Comparison of ENCODE assay signal across 1 cellular context in the genomic region with DNA sequence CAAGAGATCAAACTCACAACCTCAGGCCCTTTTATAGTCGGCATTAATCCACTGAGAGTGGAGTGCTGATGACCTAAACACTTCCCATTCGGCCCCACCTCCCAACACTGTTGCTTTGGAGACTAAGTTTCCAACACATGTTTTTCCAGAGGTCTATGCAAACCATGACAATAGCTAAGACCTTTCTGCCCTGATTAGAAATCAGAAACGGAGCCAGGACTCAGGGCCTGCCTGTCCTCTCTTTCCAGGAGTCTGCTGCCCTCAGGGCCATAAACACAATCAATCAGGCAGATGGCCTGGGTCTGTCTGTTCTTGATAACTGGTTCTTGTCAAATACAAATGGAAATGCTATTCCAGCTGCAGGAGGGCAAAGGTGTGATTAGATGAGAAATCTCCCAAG.
TF ChIP-seq lines count a peak whose summit lies in the region.

No MANE protein-coding gene starts in this region.

TF ChIP-seq in SK-N-SH, 30 proteins besides CTCF, POLR2A, EP300 and RAD21 (continued from another document):
- TF ChIP-seq, protein P1, sequence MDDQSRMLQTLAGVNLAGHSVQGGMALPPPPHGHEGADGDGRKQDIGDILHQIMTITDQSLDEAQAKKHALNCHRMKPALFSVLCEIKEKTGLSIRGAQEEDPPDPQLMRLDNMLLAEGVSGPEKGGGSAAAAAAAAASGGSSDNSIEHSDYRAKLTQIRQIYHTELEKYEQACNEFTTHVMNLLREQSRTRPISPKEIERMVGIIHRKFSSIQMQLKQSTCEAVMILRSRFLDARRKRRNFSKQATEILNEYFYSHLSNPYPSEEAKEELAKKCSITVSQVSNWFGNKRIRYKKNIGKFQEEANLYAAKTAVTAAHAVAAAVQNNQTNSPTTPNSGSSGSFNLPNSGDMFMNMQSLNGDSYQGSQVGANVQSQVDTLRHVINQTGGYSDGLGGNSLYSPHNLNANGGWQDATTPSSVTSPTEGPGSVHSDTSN (IDR thresholded peaks at IDR 0.05), result peak; percentile 26; the same call in 1 of the 2 replicates
- TF ChIP-seq NFIC (IDR thresholded peaks at IDR 0.05; ENCODE audit: borderline replicate concordance) (no peak), NRF1 (IDR thresholded peaks at IDR 0.05; ENCODE audit: low read depth, low read length) (no peak), POLR2AphosphoS5 (IDR thresholded peaks at IDR 0.05; ENCODE audit: low read depth, low read length) (peak; percentile 31; the same call in 1 of the 2 replicates), RCOR1 (IDR thresholded peaks at IDR 0.05; ENCODE audit: low read length) (peak; percentile 93), TEAD4 (IDR thresholded peaks at IDR 0.05; ENCODE audit: borderline replicate concordance, insufficient read depth) (0 out of 2 replicates have a peak, but pooled peaks have one; percentile 16), RXRA (IDR thresholded peaks at IDR 0.05; ENCODE audit: borderline replicate concordance, low read depth) (no peak), CHD2 (IDR thresholded peaks at IDR 0.05; ENCODE audit: low read length, partially characterized antibody) (peak; percentile 87), YY1 (IDR thresholded peaks at IDR 0.05; ENCODE audit: low read depth) (no peak), ELF1 (IDR thresholded peaks at IDR 0.05) (no peak), EZH2phosphoT487 (IDR thresholded peaks at IDR 0.05; ENCODE audit: borderline replicate concordance, low read depth) (no peak), GABPA (IDR thresholded peaks at IDR 0.05; ENCODE audit: low read depth) (no peak), MEF2A (IDR thresholded peaks at IDR 0.05; ENCODE audit: borderline replicate concordance, low read depth) (no peak)
- TF ChIP-seq, protein P2, sequence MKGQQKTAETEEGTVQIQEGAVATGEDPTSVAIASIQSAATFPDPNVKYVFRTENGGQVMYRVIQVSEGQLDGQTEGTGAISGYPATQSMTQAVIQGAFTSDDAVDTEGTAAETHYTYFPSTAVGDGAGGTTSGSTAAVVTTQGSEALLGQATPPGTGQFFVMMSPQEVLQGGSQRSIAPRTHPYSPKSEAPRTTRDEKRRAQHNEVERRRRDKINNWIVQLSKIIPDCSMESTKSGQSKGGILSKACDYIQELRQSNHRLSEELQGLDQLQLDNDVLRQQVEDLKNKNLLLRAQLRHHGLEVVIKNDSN (IDR thresholded peaks at IDR 0.05; ENCODE audit: borderline replicate concordance, low read depth), result no peak
- TF ChIP-seq, protein P3, sequence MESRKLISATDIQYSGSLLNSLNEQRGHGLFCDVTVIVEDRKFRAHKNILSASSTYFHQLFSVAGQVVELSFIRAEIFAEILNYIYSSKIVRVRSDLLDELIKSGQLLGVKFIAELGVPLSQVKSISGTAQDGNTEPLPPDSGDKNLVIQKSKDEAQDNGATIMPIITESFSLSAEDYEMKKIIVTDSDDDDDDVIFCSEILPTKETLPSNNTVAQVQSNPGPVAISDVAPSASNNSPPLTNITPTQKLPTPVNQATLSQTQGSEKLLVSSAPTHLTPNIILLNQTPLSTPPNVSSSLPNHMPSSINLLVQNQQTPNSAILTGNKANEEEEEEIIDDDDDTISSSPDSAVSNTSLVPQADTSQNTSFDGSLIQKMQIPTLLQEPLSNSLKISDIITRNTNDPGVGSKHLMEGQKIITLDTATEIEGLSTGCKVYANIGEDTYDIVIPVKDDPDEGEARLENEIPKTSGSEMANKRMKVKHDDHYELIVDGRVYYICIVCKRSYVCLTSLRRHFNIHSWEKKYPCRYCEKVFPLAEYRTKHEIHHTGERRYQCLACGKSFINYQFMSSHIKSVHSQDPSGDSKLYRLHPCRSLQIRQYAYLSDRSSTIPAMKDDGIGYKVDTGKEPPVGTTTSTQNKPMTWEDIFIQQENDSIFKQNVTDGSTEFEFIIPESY (IDR thresholded peaks at IDR 0.05; ENCODE audit: borderline replicate concordance, low read depth), result no peak
- TF ChIP-seq, protein P4, sequence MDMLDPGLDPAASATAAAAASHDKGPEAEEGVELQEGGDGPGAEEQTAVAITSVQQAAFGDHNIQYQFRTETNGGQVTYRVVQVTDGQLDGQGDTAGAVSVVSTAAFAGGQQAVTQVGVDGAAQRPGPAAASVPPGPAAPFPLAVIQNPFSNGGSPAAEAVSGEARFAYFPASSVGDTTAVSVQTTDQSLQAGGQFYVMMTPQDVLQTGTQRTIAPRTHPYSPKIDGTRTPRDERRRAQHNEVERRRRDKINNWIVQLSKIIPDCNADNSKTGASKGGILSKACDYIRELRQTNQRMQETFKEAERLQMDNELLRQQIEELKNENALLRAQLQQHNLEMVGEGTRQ (IDR thresholded peaks at IDR 0.05; ENCODE audit: borderline replicate concordance, low read depth, low read length), result no peak
- TF ChIP-seq, protein P5, sequence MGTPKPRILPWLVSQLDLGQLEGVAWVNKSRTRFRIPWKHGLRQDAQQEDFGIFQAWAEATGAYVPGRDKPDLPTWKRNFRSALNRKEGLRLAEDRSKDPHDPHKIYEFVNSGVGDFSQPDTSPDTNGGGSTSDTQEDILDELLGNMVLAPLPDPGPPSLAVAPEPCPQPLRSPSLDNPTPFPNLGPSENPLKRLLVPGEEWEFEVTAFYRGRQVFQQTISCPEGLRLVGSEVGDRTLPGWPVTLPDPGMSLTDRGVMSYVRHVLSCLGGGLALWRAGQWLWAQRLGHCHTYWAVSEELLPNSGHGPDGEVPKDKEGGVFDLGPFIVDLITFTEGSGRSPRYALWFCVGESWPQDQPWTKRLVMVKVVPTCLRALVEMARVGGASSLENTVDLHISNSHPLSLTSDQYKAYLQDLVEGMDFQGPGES (IDR thresholded peaks at IDR 0.05; ENCODE audit: low read depth, low read length), result no peak
- TF ChIP-seq, protein P6, sequence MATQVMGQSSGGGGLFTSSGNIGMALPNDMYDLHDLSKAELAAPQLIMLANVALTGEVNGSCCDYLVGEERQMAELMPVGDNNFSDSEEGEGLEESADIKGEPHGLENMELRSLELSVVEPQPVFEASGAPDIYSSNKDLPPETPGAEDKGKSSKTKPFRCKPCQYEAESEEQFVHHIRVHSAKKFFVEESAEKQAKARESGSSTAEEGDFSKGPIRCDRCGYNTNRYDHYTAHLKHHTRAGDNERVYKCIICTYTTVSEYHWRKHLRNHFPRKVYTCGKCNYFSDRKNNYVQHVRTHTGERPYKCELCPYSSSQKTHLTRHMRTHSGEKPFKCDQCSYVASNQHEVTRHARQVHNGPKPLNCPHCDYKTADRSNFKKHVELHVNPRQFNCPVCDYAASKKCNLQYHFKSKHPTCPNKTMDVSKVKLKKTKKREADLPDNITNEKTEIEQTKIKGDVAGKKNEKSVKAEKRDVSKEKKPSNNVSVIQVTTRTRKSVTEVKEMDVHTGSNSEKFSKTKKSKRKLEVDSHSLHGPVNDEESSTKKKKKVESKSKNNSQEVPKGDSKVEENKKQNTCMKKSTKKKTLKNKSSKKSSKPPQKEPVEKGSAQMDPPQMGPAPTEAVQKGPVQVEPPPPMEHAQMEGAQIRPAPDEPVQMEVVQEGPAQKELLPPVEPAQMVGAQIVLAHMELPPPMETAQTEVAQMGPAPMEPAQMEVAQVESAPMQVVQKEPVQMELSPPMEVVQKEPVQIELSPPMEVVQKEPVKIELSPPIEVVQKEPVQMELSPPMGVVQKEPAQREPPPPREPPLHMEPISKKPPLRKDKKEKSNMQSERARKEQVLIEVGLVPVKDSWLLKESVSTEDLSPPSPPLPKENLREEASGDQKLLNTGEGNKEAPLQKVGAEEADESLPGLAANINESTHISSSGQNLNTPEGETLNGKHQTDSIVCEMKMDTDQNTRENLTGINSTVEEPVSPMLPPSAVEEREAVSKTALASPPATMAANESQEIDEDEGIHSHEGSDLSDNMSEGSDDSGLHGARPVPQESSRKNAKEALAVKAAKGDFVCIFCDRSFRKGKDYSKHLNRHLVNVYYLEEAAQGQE (IDR thresholded peaks at IDR 0.05; ENCODE audit: low read depth, low read length), result no peak
